ENCODE assay signal across 16 cellular contexts in genomic region chr12:3134126-3134525, GRCh38. TPM values are rescaled to one million over a fixed set of nuclear protein-coding genes. Genes with fewer than 3 reads are reported as not detected.
DNase-seq lines count a peak whose midpoint lies in the region; ATAC-seq and TF ChIP-seq lines count a peak whose summit lies in the region.
"Had no signal": no experiment of that assay in that cellular context is flagged by ENCODE, and none has a peak within 500 bp of the region (broad histone marks: within the 10 kb centered on the region; RNA-seq: fewer than 3 reads in every experiment).

No MANE protein-coding gene starts in this region.

- peaks cover 12 to 16% of the 10 kb centered on the region in 2 donors for H3K4me1 Mint-ChIP-seq in natural killer cell treated with Interleukin-12 subunit alpha and Interleukin-12 subunit beta and Interleukin-15 and Interleukin-18, amount 100 ng/mL, for 72 hours (ENCODE audit: low read depth in 2 of 2)
- peaks cover 13 to 14% of the 10 kb centered on the region in 2 donors for H3K4me1 Mint-ChIP-seq in natural killer cell

- H3K27me3 ChIP-seq in heart right ventricle (peaks cover 0 to 12% (median 0%) of the 10 kb centered on the region in 7 donors), mesenchymal stem cell (ENCODE audit: control insufficient read depth in 1 of 2, insufficient read depth in 1 of 2, low read length in 2 of 2) (peaks cover 0 to 3% of the 10 kb centered on the region in 2 experiments), vagina (no peaks in the 10 kb centered on the region)

- no peak for DNase-seq in heart right ventricle
- DNase-seq in left cardiac atrium: no peak
- peak; percentile 23 for DNase-seq in natural killer cell treated with Interleukin-12 subunit alpha and Interleukin-12 subunit beta and Interleukin-15 and Interleukin-18, amount 100 ng/mL, for 72 hours (ENCODE audit: low spot score)
- DNase-seq in natural killer cell: no peak
- no peak for DNase-seq in mesenchymal stem cell
- DNase-seq in vagina (ENCODE audit: extremely low spot score in 2 of 2): no peak
- DNase-seq in omental fat pad (ENCODE audit: low spot score): no peak
- DNase-seq in stimulated activated naive CD4-positive, alpha-beta T cell treated with Interleukin-2 at 50 U/mL for 16 hours (lab: John Stamatoyannopoulos, UW): no peak
- DNase-seq: 8988T; AML-193; C1 segment of cervical spinal cord; Calu3; CD4-positive, alpha-beta T cell; DMS 273 treated with DMSO at 0.1 percent for 48 hours; HCEC 1CT; HFFc6 had no signal

- H3K36me3 ChIP-seq in heart right ventricle (no peaks in the 10 kb centered on the region), mesenchymal stem cell (ENCODE audit: control insufficient read depth in 1 of 2, insufficient read depth in 2 of 2, low read depth in 1 of 2, low read length in 2 of 2) (peaks cover 0 to 21% of the 10 kb centered on the region in 2 experiments), vagina (no peaks in the 10 kb centered on the region)

- peak overlapping the region in 6 of 10 donors; percentile 40 to 80 (median 74) for H3K27ac ChIP-seq in heart right ventricle
- no peak overlapping the region for H3K27ac ChIP-seq in mesenchymal stem cell (ENCODE audit: low read length, poor library complexity, severe bottlenecking)
- peak overlapping the region; percentile 56 for H3K27ac ChIP-seq in vagina

- H3K4me3 Mint-ChIP-seq in natural killer cell treated with Interleukin-12 subunit alpha and Interleukin-12 subunit beta and Interleukin-15 and Interleukin-18, amount 100 ng/mL, for 72 hours: no peak overlapping the region
- no peak overlapping the region for H3K4me3 Mint-ChIP-seq in natural killer cell
- H3K4me3 Mint-ChIP-seq: CD4-positive, alpha-beta T cell; HFFc6 had no signal

- no peak overlapping the region for H2BK5ac ChIP-seq in mesenchymal stem cell (ENCODE audit: low read depth, low read length, poor library complexity, severe bottlenecking)

- peaks cover 38 to 100% (median 88%) of the 10 kb centered on the region in 9 donors for H3K4me1 ChIP-seq in heart right ventricle
- peaks cover 53% of the 10 kb centered on the region for H3K4me1 ChIP-seq in mesenchymal stem cell (ENCODE audit: control insufficient read depth, insufficient read depth, low read depth, low read length)
- peaks cover 63% of the 10 kb centered on the region for H3K4me1 ChIP-seq in vagina

- H3K23ac ChIP-seq in mesenchymal stem cell (ENCODE audit: low read length in 2 of 2): no peak overlapping the region

- H3K79me1 ChIP-seq in mesenchymal stem cell (replicated peaks; ENCODE audit: low read length, poor library complexity, severe bottlenecking): peaks cover 36% of the 10 kb centered on the region

- H2AFZ ChIP-seq in mesenchymal stem cell (ENCODE audit: low read depth, low read length): no peak overlapping the region

- H2AK5ac ChIP-seq in mesenchymal stem cell (ENCODE audit: low read length, severe bottlenecking): peak overlapping the region; percentile 27

- H3K18ac ChIP-seq in mesenchymal stem cell (ENCODE audit: low read depth in 1 of 2, low read length in 2 of 2): no peak overlapping the region

- no peak for TF ChIP-seq POLR2A in vagina (IDR thresholded peaks at IDR 0.05)

- no peak overlapping the region for H3K4ac ChIP-seq in mesenchymal stem cell (ENCODE audit: low read depth in 1 of 2, low read length in 2 of 2)

- intact Hi-C loops in heart right ventricle (cut with DNase I): loop anchor here in 8 of 10 donors (2.0 to 10.0 kb wide), 4 partner anchors 57 to 141 kb away; partner anchors contain the start of gene TSPAN9 (in 5 of the 8)
- intact Hi-C loops in left cardiac atrium (cut with DNase I): loop anchor here (1.0 to 10.0 kb wide), 4 partner anchors 59 to 141 kb away; partner anchors contain the start of gene TSPAN9 (in 1 of the 2)
- intact Hi-C loops in natural killer cell (cut with micrococcal nuclease): no loop called here
- intact Hi-C loops in vagina (cut with DNase I): loop anchor here (10.0 kb wide), 1 partner anchor 59 kb away; the partner anchor contains the start of gene TSPAN9

- peak overlapping the region; percentile 66 for H4K91ac ChIP-seq in mesenchymal stem cell (ENCODE audit: low read length)

- no peak for TF ChIP-seq CTCF in heart right ventricle (IDR thresholded peaks at IDR 0.05)
- TF ChIP-seq CTCF in natural killer cell (IDR thresholded peaks at IDR 0.05): no peak
- no peak for TF ChIP-seq CTCF in vagina (IDR thresholded peaks at IDR 0.05)
- no peak for TF ChIP-seq CTCF in omental fat pad (IDR thresholded peaks at IDR 0.05)

- no peak overlapping the region for H3K4me2 ChIP-seq in mesenchymal stem cell (ENCODE audit: low read length, poor library complexity, severe bottlenecking)

- H3K9me3 ChIP-seq in heart right ventricle (no peaks in the 10 kb centered on the region), mesenchymal stem cell (ENCODE audit: control insufficient read depth, low read length) (no peaks in the 10 kb centered on the region), vagina (no peaks in the 10 kb centered on the region)

- no peak for ATAC-seq in heart right ventricle
- ATAC-seq in left cardiac atrium: no peak
- ATAC-seq in natural killer cell treated with Interleukin-12 subunit alpha and Interleukin-12 subunit beta and Interleukin-15 and Interleukin-18, amount 100 ng/mL, for 72 hours: no peak
- no peak for ATAC-seq in natural killer cell
- ATAC-seq in omental fat pad (ENCODE audit: low FRiP score): no peak

- no peak overlapping the region for H3K14ac ChIP-seq in mesenchymal stem cell (ENCODE audit: low read length in 2 of 2)

- no peak overlapping the region for H2BK15ac ChIP-seq in mesenchymal stem cell (ENCODE audit: low read depth, poor library complexity, severe bottlenecking)

- WGBS in heart right ventricle, 2 donors: 66 to 74% methylated on average over 6 of the region's 6 CpGs
- 93% methylated on average over 6 of the region's 6 CpGs for WGBS in mesenchymal stem cell

- peak overlapping the region in 1 of 2 experiments; percentile 55 for H2BK12ac ChIP-seq in mesenchymal stem cell (ENCODE audit: low read length in 2 of 2)

- H2BK120ac ChIP-seq in mesenchymal stem cell (ENCODE audit: low read depth, low read length): no peak overlapping the region

- peaks cover 25 to 48% of the 10 kb centered on the region in 2 donors for H3K27me3 Mint-ChIP-seq in natural killer cell treated with Interleukin-12 subunit alpha and Interleukin-12 subunit beta and Interleukin-15 and Interleukin-18, amount 100 ng/mL, for 72 hours
- peaks cover 34 to 42% of the 10 kb centered on the region in 2 donors for H3K27me3 Mint-ChIP-seq in natural killer cell (ENCODE audit: low read depth in 2 of 2)

- H3K27ac Mint-ChIP-seq in natural killer cell treated with Interleukin-12 subunit alpha and Interleukin-12 subunit beta and Interleukin-15 and Interleukin-18, amount 100 ng/mL, for 72 hours: no peak overlapping the region
- no peak overlapping the region for H3K27ac Mint-ChIP-seq in natural killer cell
- H3K27ac Mint-ChIP-seq: CD4-positive, alpha-beta T cell had no signal

- no peak overlapping the region for H3K9ac ChIP-seq in mesenchymal stem cell (ENCODE audit: low read length)

- H3K4me3 ChIP-seq in heart right ventricle (no peak overlapping the region), mesenchymal stem cell (ENCODE audit: insufficient read depth in 1 of 2, low read depth in 1 of 2, low read length in 2 of 2) (no peak overlapping the region), vagina (no peak overlapping the region)

- H3K9me3 Mint-ChIP-seq in natural killer cell treated with Interleukin-12 subunit alpha and Interleukin-12 subunit beta and Interleukin-15 and Interleukin-18, amount 100 ng/mL, for 72 hours: peaks cover 2% of the 10 kb centered on the region
- H3K9me3 Mint-ChIP-seq in natural killer cell: peaks cover 0 to 1% of the 10 kb centered on the region in 2 donors
- H3K9me3 Mint-ChIP-seq: CD4-positive, alpha-beta T cell; HFFc6 had no signal

- peaks cover 1% of the 10 kb centered on the region for H3K36me3 Mint-ChIP-seq in natural killer cell treated with Interleukin-12 subunit alpha and Interleukin-12 subunit beta and Interleukin-15 and Interleukin-18, amount 100 ng/mL, for 72 hours
- no peaks in the 10 kb centered on the region for H3K36me3 Mint-ChIP-seq in natural killer cell

- no peak overlapping the region for H4K8ac ChIP-seq in mesenchymal stem cell (ENCODE audit: low read length)

RNA-seq across cellular contexts. Expression of gene TSPAN9, which starts 56.9 kb away (rescaled TPM):
- total RNA-seq in heart right ventricle (100 to 1,000 TPM; 105 to 401 (median 299) TPM), left cardiac atrium (100 to 1,000 TPM; 125 to 201 TPM), natural killer cell (1 to 10 TPM in 2 of 3 donors, under 1 TPM in 1; 0.86 to 1.6 (median 1.1) TPM), vagina (32.2 TPM), omental fat pad (10 to 100 TPM; 23.4 to 43.3 (median 29.4) TPM)
- polyA plus RNA-seq in heart right ventricle: 10 to 100 TPM; 63.0 to 83.9 TPM
- under 1 TPM in 1 of 2 donors, not detected in 1; 0.10 TPM for total RNA-seq in natural killer cell treated with Interleukin-12 subunit alpha and Interleukin-12 subunit beta and Interleukin-15 and Interleukin-18, amount 100 ng/mL, for 72 hours
- 22.0 TPM for polyA plus RNA-seq in mesenchymal stem cell (2013, experiment 1 of 2)
- 21.7 TPM for polyA plus RNA-seq in mesenchymal stem cell (2013, experiment 2 of 2)

Comparison
In these comparisons a context has a peak if more than half of its experiments do, and no peak if none do; other contexts are left out.
1. RNA of gene TSPAN9, which starts 56.9 kb away (total RNA-seq): 105 to 401 TPM in heart right ventricle, 125 to 201 TPM in left cardiac atrium, 32.2 TPM in vagina (single experiment) and 23.4 to 43.3 TPM in omental fat pad; 0.86 to 1.6 TPM in natural killer cell and 0.10 TPM in natural killer cell treated with Interleukin-12 subunit alpha and Interleukin-12 subunit beta and Interleukin-15 and Interleukin-18, amount 100 ng/mL, for 72 hours; every median in the first group is over 4 times any median in the second.